ENCODE assay signal across 17 cellular contexts in genomic region chrX:107978080-107978479, GRCh38. TPM values are rescaled to one million over a fixed set of nuclear protein-coding genes. Genes with fewer than 3 reads are reported as not detected.
"Had no signal": no experiment of that assay in that cellular context is flagged by ENCODE, and none has a peak within 500 bp of the region (broad histone marks: within the 10 kb centered on the region; RNA-seq: fewer than 3 reads in every experiment).

No MANE protein-coding gene starts in this region.

- H3K9me2 ChIP-seq: SK-N-SH had no signal

- H3K4me1 Mint-ChIP-seq: IgD-negative memory B cell had no signal

- H3K9me3 ChIP-seq: SK-N-SH had no signal

- H3K27ac Mint-ChIP-seq: IgD-negative memory B cell, T-cell had no signal

- H3K4me3 ChIP-seq: K562 had no signal

- H3K36me3 Mint-ChIP-seq: IgD-negative memory B cell, T-cell had no signal

- H3K4me2 ChIP-seq: KMS-11, SK-N-SH had no signal

- H3K9ac ChIP-seq: KMS-11, SK-N-SH had no signal

- DNase-seq: MV-4-11, NCI-H1048, NCI-H1436 treated with DMSO at 0.1 percent for 48 hours, NCI-H187 treated with DMSO at 0.1 percent for 48 hours, NCI-H2029 treated with DMSO at 0.1 percent for 48 hours, NCI-H446 treated with DMSO at 0.1 percent for 48 hours, NCI-H510A treated with DMSO at 0.1 percent for 48 hours, NCI-H774, SW 1271, T-cell had no signal

- FAIRE-seq: RCC 7860 had no signal

- H3K27ac ChIP-seq: KMS-11, RWPE1 had no signal

- H3K4me3 Mint-ChIP-seq: IgD-negative memory B cell, T-cell had no signal

- H3K9me3 Mint-ChIP-seq: IgD-negative memory B cell, T-cell had no signal

- ATAC-seq: T-cell had no signal

RNA-seq across cellular contexts. Expression of gene TEX13B, which starts 4.1 kb away (rescaled TPM):
- total RNA-seq: K562, M059J, T-cell had no signal
- polyA plus RNA-seq: IgD-negative memory B cell, K562, SK-N-SH had no signal
